ENCODE assay signal across 8 cellular contexts in the genomic region with DNA sequence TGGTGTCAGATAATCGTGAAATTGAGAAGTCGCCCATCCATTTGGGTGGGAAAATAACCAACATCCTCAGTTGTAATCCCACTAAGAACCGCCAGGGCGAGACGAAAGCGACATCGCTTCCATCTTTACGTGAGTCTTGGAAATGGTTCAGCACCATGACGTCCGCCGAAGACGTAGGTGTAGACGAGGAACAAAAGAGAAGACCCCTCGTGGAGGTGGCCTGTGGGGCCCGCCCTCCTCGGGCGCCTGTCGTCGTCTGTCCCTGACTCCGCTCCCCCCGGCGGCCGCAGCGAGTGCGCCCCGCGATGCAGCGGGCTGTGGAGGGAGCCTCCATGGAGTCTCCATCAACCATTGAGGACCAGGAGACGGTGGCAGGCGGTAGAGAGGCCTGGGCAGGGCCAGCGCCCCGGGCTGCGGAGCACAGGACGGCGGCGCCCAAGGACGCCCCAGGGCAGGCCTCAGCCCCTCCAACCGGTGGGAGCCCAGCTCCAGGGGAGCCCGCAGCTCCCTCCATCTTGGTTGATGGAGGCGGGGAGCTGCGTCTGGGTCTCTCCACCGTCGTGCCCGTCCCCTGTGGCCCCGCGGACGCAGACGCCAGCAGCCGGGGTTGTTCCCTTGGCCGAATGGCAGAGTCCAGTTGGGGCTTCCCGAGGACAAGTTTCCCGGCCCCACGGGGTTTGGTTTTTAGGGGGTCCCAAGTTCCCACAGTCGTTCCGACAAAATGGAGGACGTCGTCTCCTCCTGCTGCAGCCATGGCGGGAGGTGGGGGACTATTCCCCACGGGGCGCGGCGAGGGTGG. TPM values are rescaled to one million over a fixed set of nuclear protein-coding genes. Genes with fewer than 3 reads are reported as not detected.
DNase-seq lines count a peak whose midpoint lies in the region; ATAC-seq and TF ChIP-seq lines count a peak whose summit lies in the region.

No MANE protein-coding gene starts in this region.

- POLR2A ChIA-PET in PC-9 (lab: Charles Lee; ENCODE audit: unreplicated experiment): interaction anchor here (0.7 kb wide), 1 partner anchor 162 kb away, joined by 10 read pairs; no protein-coding TSS in a partner anchor

- H3K4me1 Mint-ChIP-seq in CD14-positive monocyte (peaks cover 25% of the 10 kb centered on the region), neural crest cell (peaks cover 23% of the 10 kb centered on the region)
- peaks cover 30% of the 10 kb centered on the region for H3K4me1 Mint-ChIP-seq in stimulated activated naive CD8-positive, alpha-beta T cell treated with anti-CD3 and anti-CD28 coated beads, Interleukin-15, Interleukin-2, amounts not matched to agents 100 ng/mL and 50 ng/mL, for 24 hours (ENCODE audit: low read depth)

- TF ChIP-seq CTCF in CD14-positive monocyte (IDR thresholded peaks at IDR 0.05): peak; percentile 95
- peak; percentile 76 for TF ChIP-seq CTCF in PC-9 (conservative IDR thresholded peaks at IDR 0.05)
- peak; percentile 44 for TF ChIP-seq CTCF in foreskin fibroblast (IDR thresholded peaks at IDR 0.05; ENCODE audit: low read depth, low read length)
- peak; percentile 79 for TF ChIP-seq CTCF in neural crest cell (conservative IDR thresholded peaks at IDR 0.05)

- CTCF ChIA-PET in PC-9 (lab: Charles Lee): interaction anchor here (0.6 kb wide), 3 partner anchors 56 to 1012 kb away, joined by 5 to 6 read pairs (median 5); no protein-coding TSS in a partner anchor

- peak overlapping the region; percentile 95 for H3K9ac ChIP-seq in HUES64 (ENCODE audit: low read depth, low read length)

- H3K4me1 ChIP-seq in HUES64 (ENCODE audit: insufficient read depth, low read length) (peaks cover 27% of the 10 kb centered on the region), PC-9 (replicated peaks; ENCODE audit: insufficient read depth) (peaks cover 16% of the 10 kb centered on the region)

- no peaks in the 10 kb centered on the region for H3K9me2 ChIP-seq in PC-9 (ENCODE audit: insufficient read depth)

- intact Hi-C loops in CD14-positive monocyte (cut with micrococcal nuclease): loop anchor here (2.0 to 5.0 kb wide), 3 partner anchors 95 to 175 kb away; partner anchors contain the start of genes ZMYM5 (in 2 of the 2) and PSPC1 (in 1 of the 2)
- intact Hi-C loops in PC-9 (cut with micrococcal nuclease; ENCODE audit: unreplicated experiment): loop anchor here (5.0 to 10.0 kb wide), 2 partner anchors 95 to 353 kb away; partner anchors contain the start of gene ZMYM5

- peaks cover 0 to under 1% of the 10 kb centered on the region in 2 donors for H3K36me3 Mint-ChIP-seq in CD14-positive monocyte
- H3K36me3 Mint-ChIP-seq in neural crest cell (ENCODE audit: low read depth): no peaks in the 10 kb centered on the region
- H3K36me3 Mint-ChIP-seq in stimulated activated naive CD8-positive, alpha-beta T cell treated with anti-CD3 and anti-CD28 coated beads, Interleukin-15, Interleukin-2, amounts not matched to agents 100 ng/mL and 50 ng/mL, for 24 hours (ENCODE audit: low read depth): peaks cover 11% of the 10 kb centered on the region

- H3K9me3 ChIP-seq in HUES64 (ENCODE audit: insufficient read depth, low read depth, low read length): no peaks in the 10 kb centered on the region; the same call in 1 of the 2 replicates
- H3K9me3 ChIP-seq in PC-9 (ENCODE audit: insufficient read depth, low read depth): no peaks in the 10 kb centered on the region

- peak; percentile 70 for DNase-seq in CD14-positive monocyte (ENCODE audit: low spot score)
- peak; percentile 49 to 54 for DNase-seq in PC-9
- peak; percentile 92 for DNase-seq in activated effector memory CD4-positive, alpha-beta T cell treated with anti-CD3 and anti-CD28 coated beads, Interleukin-2, amount 50 U/mL, for 16 hours
- peak; percentile 59 to 83 for DNase-seq in foreskin fibroblast
- DNase-seq in neural crest cell (ENCODE audit: low read depth, low spot score): peak; percentile 66

- H3K36me3 ChIP-seq in HUES64 (ENCODE audit: insufficient read depth, low read length) (peaks cover 21% of the 10 kb centered on the region), PC-9 (ENCODE audit: low read depth) (peaks cover 19% of the 10 kb centered on the region; the same call in 1 of the 2 replicates)

- H3K27ac Mint-ChIP-seq in CD14-positive monocyte (peak overlapping the region; percentile 64 to 92 (median 86)), neural crest cell (ENCODE audit: unreplicated experiment) (peak overlapping the region; percentile 90)
- peak overlapping the region; percentile 70 for H3K27ac Mint-ChIP-seq in stimulated activated naive CD8-positive, alpha-beta T cell treated with anti-CD3 and anti-CD28 coated beads, Interleukin-15, Interleukin-2, amounts not matched to agents 100 ng/mL and 50 ng/mL, for 24 hours

- peak overlapping the region; percentile 81 to 85 for H3K4me3 Mint-ChIP-seq in CD14-positive monocyte
- H3K4me3 Mint-ChIP-seq in neural crest cell: peak overlapping the region; percentile 90
- H3K4me3 Mint-ChIP-seq in stimulated activated naive CD8-positive, alpha-beta T cell treated with anti-CD3 and anti-CD28 coated beads, Interleukin-15, Interleukin-2, amounts not matched to agents 100 ng/mL and 50 ng/mL, for 24 hours: peak overlapping the region; percentile 79

- no TSS peak for BruUV-seq in PC-9 (replicated peaks; lab: Mats Ljungman, UMichigan)

- H3K27me3 ChIP-seq in HUES64 (ENCODE audit: insufficient read depth, low read length) (no peaks in the 10 kb centered on the region), PC-9 (ENCODE audit: insufficient read depth, low read depth) (no peaks in the 10 kb centered on the region)

- H3K27ac ChIP-seq in HUES64 (ENCODE audit: low read depth, low read length) (peak overlapping the region; percentile 99), PC-9 (peak overlapping the region; percentile 46)

- under 1% methylated on average over 62 of the region's 62 CpGs for WGBS in HUES64

- peak overlapping the region; percentile 78 for H3K4me2 ChIP-seq in PC-9

- H4K20me1 ChIP-seq in PC-9 (ENCODE audit: insufficient read depth): peaks cover 20% of the 10 kb centered on the region

- H3F3A ChIP-seq in PC-9 (ENCODE audit: insufficient read depth, low read depth): peaks cover 18% of the 10 kb centered on the region; the same call in 1 of the 2 replicates

- peak overlapping the region; percentile 91 for H2AFZ ChIP-seq in PC-9

- ATAC-seq in GM19438 (IDR thresholded peaks at IDR 0.05; ENCODE audit: low read depth, unreplicated experiment): peak; percentile 14

- no peaks in the 10 kb centered on the region for H3K27me3 Mint-ChIP-seq in CD14-positive monocyte (ENCODE audit: low read depth in 3 of 3)
- peaks cover 2% of the 10 kb centered on the region for H3K27me3 Mint-ChIP-seq in neural crest cell (ENCODE audit: low read depth)
- no peaks in the 10 kb centered on the region for H3K27me3 Mint-ChIP-seq in stimulated activated naive CD8-positive, alpha-beta T cell treated with anti-CD3 and anti-CD28 coated beads, Interleukin-15, Interleukin-2, amounts not matched to agents 100 ng/mL and 50 ng/mL, for 24 hours

- H3K4me3 ChIP-seq in HUES64 (ENCODE audit: low read length) (peak overlapping the region; percentile 74), PC-9 (peak overlapping the region; percentile 62), foreskin fibroblast (ENCODE audit: low read depth in 1 of 2, low read length in 2 of 2) (peak overlapping the region; percentile 46 to 50)

- H3K79me2 ChIP-seq in PC-9 (ENCODE audit: low read depth): peaks cover 28% of the 10 kb centered on the region

- H3K9me3 Mint-ChIP-seq in CD14-positive monocyte (no peaks in the 10 kb centered on the region), neural crest cell (no peaks in the 10 kb centered on the region)
- H3K9me3 Mint-ChIP-seq in stimulated activated naive CD8-positive, alpha-beta T cell treated with anti-CD3 and anti-CD28 coated beads, Interleukin-15, Interleukin-2, amounts not matched to agents 100 ng/mL and 50 ng/mL, for 24 hours: no peaks in the 10 kb centered on the region

RNA-seq across cellular contexts. Expression of gene ZMYM2, which starts 1.0 kb away (rescaled TPM):
- polyA plus RNA-seq in CD14-positive monocyte: 1 to 10 TPM; 6.7 to 8.5 TPM
- 79.0 TPM for polyA plus RNA-seq in HUES64 (2013, experiment 1 of 2)
- 82.9 TPM for polyA plus RNA-seq in HUES64 (2013, experiment 2 of 2)
- total RNA-seq in PC-9 (2021) (47.1 and 55.1 TPM in 2 replicates), neural crest cell (134 TPM in 2 replicates)

Comparison
In these comparisons a context has a peak if more than half of its experiments do, and no peak if none do; other contexts are left out.
1. Peak in every context shown above with its lines: DNase-seq, ATAC-seq, H3K4me3 ChIP-seq and H3K27ac ChIP-seq.
2. CTCF ChIP-seq: peak in every context shown above with its lines; median percentile 95 in CD14-positive monocyte; 79 in neural crest cell; 76 in PC-9; 44 in foreskin fibroblast.